ENCODE assay signal across 15 cellular contexts in the genomic region with DNA sequence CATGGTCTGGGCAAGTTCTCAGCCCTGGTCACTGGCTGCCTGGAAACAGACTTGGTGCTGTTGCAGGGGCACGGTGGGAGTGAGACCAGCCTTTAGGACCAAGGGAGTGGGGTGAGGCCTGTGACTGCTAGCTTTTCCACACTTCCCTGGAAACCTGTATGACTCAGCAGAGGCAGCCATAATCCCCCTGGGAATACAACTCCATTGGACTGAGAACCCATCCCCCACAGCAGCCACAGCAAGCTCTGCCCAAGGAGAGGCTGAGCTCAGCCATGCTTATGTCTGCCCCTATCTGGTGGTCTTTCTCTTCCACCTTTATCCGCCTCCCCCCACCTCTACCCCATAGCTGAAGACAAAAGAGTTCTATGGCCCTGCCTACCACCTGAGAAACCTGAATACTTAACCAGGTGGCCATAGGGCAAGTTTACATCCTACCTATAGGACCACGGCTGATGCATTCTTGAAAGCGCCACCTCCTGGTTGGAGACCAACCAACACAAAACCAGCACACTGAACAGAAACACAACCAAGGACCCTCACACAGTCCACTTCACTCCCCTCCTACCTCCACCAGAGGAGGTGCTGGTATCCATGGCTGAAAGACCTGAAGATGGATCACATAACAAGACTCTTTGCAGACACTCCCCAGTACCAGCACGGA.
DNase-seq lines count a peak whose midpoint lies in the region; ATAC-seq and TF ChIP-seq lines count a peak whose summit lies in the region.
"Had no signal": no experiment of that assay in that cellular context is flagged by ENCODE, and none has a peak within 500 bp of the region (broad histone marks: within the 10 kb centered on the region; RNA-seq: fewer than 3 reads in every experiment).

No MANE protein-coding gene starts in this region.

- H3K4me3 ChIP-seq in IMR-90 (ENCODE audit: insufficient read depth, low read depth, low read length) = no peak overlapping the region
- H3K4me3 ChIP-seq in WERI-Rb-1 (ENCODE audit: low read depth, low read length) = no peak overlapping the region
- no peak overlapping the region for H3K4me3 ChIP-seq in retinal pigment epithelial cell (ENCODE audit: low read length)
- H3K4me3 ChIP-seq in H7 (ENCODE audit: insufficient read depth, low read depth, low read length) = no peak overlapping the region

- CTCF ChIA-PET in IMR-90 (lab: Yijun Ruan, JAX) = interaction anchor here (0.7 kb wide), 1 partner anchor 144 kb away, joined by 3 read pairs; no protein-coding TSS in a partner anchor

- H2AK9ac ChIP-seq in IMR-90 (replicated peaks; ENCODE audit: low read depth, low read length, poor library complexity) = no peak overlapping the region

- dilution Hi-C loops in IMR-90 (cut with HindIII; ENCODE audit: low sequenced_read_pairs, unreplicated experiment) = no loop called here

- H3K27ac ChIP-seq in IMR-90 (ENCODE audit: insufficient read depth, low read length) (no peak overlapping the region), WERI-Rb-1 (no peak overlapping the region)

- no peak overlapping the region for H3K4me2 ChIP-seq in IMR-90 (ENCODE audit: low read depth, low read length)

- H3K56ac ChIP-seq in IMR-90 (ENCODE audit: extremely low read depth, insufficient read depth, low read length) = no peak overlapping the region

- no peak overlapping the region for H3K9ac ChIP-seq in IMR-90 (ENCODE audit: low read depth, low read length)

- H3K36me3 ChIP-seq in IMR-90 (ENCODE audit: control insufficient read depth, insufficient read depth, low read length) (no peaks in the 10 kb centered on the region), WERI-Rb-1 (no peaks in the 10 kb centered on the region), H7 (replicated peaks; ENCODE audit: control insufficient read depth, insufficient read depth, low read length) (no peaks in the 10 kb centered on the region)

- H4K8ac ChIP-seq in IMR-90 (ENCODE audit: low read depth in 2 of 2, low read length in 2 of 2) = no peak overlapping the region

- DNase-seq in ELF-1 (ENCODE audit: low read depth, low spot score) = peak; percentile 41
- no peak for DNase-seq in IMR-90
- DNase-seq in WERI-Rb-1 = peak; percentile 12
- peak; percentile 48 for DNase-seq in retinal pigment epithelial cell (ENCODE audit: low read depth)
- DNase-seq in activated CD8-positive, alpha-beta memory T cell treated with anti-CD3 and anti-CD28 coated beads for 24 hours = no peak
- DNase-seq in H7 = no peak
- no peak for DNase-seq in Kasumi-1 (lab: John Stamatoyannopoulos, UW)
- DNase-seq: CD8-positive, alpha-beta T cell; HFFc6; NCI-H1436; NCI-H2081; NCI-H2227 treated with DMSO at 0.1 percent for 48 hours; NCI-H524 treated with DMSO at 0.1 percent for 48 hours; SHP77 treated with DMSO at 0.1 percent for 48 hours had no signal

- H3K9me3 ChIP-seq in IMR-90 (ENCODE audit: control insufficient read depth, insufficient read depth, low read length) = 0 out of 2 replicates have a peak, but pooled peaks cover 2% of the 10 kb centered on the region
- H3K9me3 ChIP-seq in WERI-Rb-1 (ENCODE audit: severe bottlenecking) = no peaks in the 10 kb centered on the region

- TF ChIP-seq CTCF in IMR-90 (conservative IDR thresholded peaks at IDR 0.05; ENCODE audit: low read depth, low read length) = no peak
- TF ChIP-seq CTCF in WERI-Rb-1 (IDR thresholded peaks at IDR 0.05; ENCODE audit: low read depth, low read length) = peak; percentile 30; the same call in 1 of the 2 replicates
- peak; percentile 18 for TF ChIP-seq CTCF in retinal pigment epithelial cell (conservative IDR thresholded peaks at IDR 0.05; ENCODE audit: low read depth, low read length)

- H3K79me1 ChIP-seq in IMR-90 (ENCODE audit: low read depth in 1 of 2, low read length in 2 of 2) = no peaks in the 10 kb centered on the region

- H3K14ac ChIP-seq in IMR-90 (replicated peaks; ENCODE audit: low read depth, low read length) = no peak overlapping the region

- no peak for TF ChIP-seq RAD21 in IMR-90 (IDR thresholded peaks at IDR 0.05; ENCODE audit: low read length)

- H2AFZ ChIP-seq in IMR-90 (replicated peaks; ENCODE audit: low read length, poor library complexity) = peak overlapping the region; percentile 15

- H3K27me3 ChIP-seq in IMR-90 (ENCODE audit: control insufficient read depth, insufficient read depth, low read length) (no peaks in the 10 kb centered on the region), WERI-Rb-1 (ENCODE audit: insufficient read depth, low read depth, severe bottlenecking) (peaks cover 20% of the 10 kb centered on the region), H7 (ENCODE audit: control insufficient read depth, insufficient read depth, low read length) (no peaks in the 10 kb centered on the region)

- POLR2A ChIA-PET in IMR-90 (lab: Charles Lee; ENCODE audit: unreplicated experiment) = no interaction called here

- TF ChIP-seq POLR2A in IMR-90 (IDR thresholded peaks at IDR 0.05; ENCODE audit: low read depth, low read length) = no peak

- H3K4me1 ChIP-seq in IMR-90 (ENCODE audit: control insufficient read depth, insufficient read depth, low read length) = no peaks in the 10 kb centered on the region

- no peak overlapping the region for H2BK5ac ChIP-seq in IMR-90 (ENCODE audit: low read depth, low read length, poor library complexity, severe bottlenecking)

- H2BK15ac ChIP-seq in IMR-90 (ENCODE audit: low read depth, low read length) = no peak overlapping the region

- no peak overlapping the region for H3K18ac ChIP-seq in IMR-90 (ENCODE audit: low read depth, low read length)

- BruUV-seq in IMR-90 (replicated peaks; lab: Mats Ljungman, UMichigan) = no TSS peak

- no peak overlapping the region for H2AK5ac ChIP-seq in IMR-90 (ENCODE audit: low read depth, low read length)

- no peak overlapping the region for H2BK120ac ChIP-seq in IMR-90 (ENCODE audit: low read depth, low read length)

- no peak overlapping the region for H3K23ac ChIP-seq in IMR-90 (ENCODE audit: low read depth, low read length)

- no CpG with 5 or more reads among the region's 5 CpGs for WGBS in IMR-90 (ENCODE audit: extremely low coverage in 2 of 2, insufficient read length in 1 of 2), 2 experiments

- ATAC-seq in IMR-90 (ENCODE audit: low read depth) = no peak
- ATAC-seq: CD8-positive, alpha-beta T cell; HepG2 had no signal

- no peak overlapping the region for H4K5ac ChIP-seq in IMR-90 (ENCODE audit: low read depth, low read length)

- intact Hi-C loops in IMR-90 (cut with micrococcal nuclease) = no loop called here

- H3K9me1 ChIP-seq in IMR-90 (ENCODE audit: insufficient read depth, low read length) = no peaks in the 10 kb centered on the region

- H2BK20ac ChIP-seq in IMR-90 (ENCODE audit: low read depth, low read length) = no peak overlapping the region

- no peak overlapping the region for H4K91ac ChIP-seq in IMR-90 (ENCODE audit: insufficient read depth, low read depth, low read length)

- no peaks in the 10 kb centered on the region for H4K20me1 ChIP-seq in IMR-90 (ENCODE audit: insufficient read depth, low read length)

- in situ Hi-C loops in IMR-90 (cut with MboI; ENCODE audit: low sequenced_read_pairs) = no loop called here

- no peak overlapping the region for H3K4ac ChIP-seq in IMR-90 (ENCODE audit: low read depth, low read length)

TF ChIP-seq in IMR-90, 13 proteins besides CTCF, POLR2A, EP300 and RAD21:
- TF ChIP-seq RCOR1 (IDR thresholded peaks at IDR 0.05; ENCODE audit: insufficient replicate concordance, low read length) = no peak

Comparison
In these comparisons a context has a peak if more than half of its experiments do, and no peak if none do; other contexts are left out.
1. DNase-seq: peak in ELF-1 (single experiment), WERI-Rb-1 (single experiment) and retinal pigment epithelial cell (single experiment); none in IMR-90 (single experiment), activated CD8-positive, alpha-beta memory T cell treated with anti-CD3 and anti-CD28 coated beads for 24 hours (single experiment), H7 (single experiment) and Kasumi-1 (0 of 2).